1 cellular context compared by ENCODE assay signal in the genomic region with DNA sequence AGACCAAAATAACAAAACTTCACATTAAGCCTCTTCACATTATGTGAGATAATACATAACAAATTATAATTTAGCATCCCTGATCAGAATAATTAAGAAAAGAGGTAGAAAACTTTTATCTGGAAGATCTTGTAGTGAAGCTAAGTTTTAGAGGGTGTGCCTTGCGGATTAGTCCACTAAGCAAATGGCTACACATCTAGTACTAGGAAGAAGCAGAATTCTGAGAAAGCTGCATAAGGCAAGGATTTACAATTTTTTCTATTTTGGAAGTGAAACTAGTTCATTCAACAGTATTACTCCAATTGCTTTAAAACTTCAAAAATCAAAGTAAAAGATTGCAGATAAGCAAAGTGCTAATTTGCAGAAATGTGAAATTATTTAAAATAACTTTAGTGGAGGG.
TF ChIP-seq lines count a peak whose summit lies in the region.

No MANE protein-coding gene starts in this region.

TF ChIP-seq in neural cell, 6 proteins besides CTCF, POLR2A, EP300 and RAD21:
- TF ChIP-seq POLR2AphosphoS5 (IDR thresholded peaks at IDR 0.05) (no peak), SMC3 (conservative IDR thresholded peaks at IDR 0.05; ENCODE audit: poor library complexity) (no peak), TAF1 (IDR thresholded peaks at IDR 0.05; ENCODE audit: low read depth) (no peak), MXI1 (conservative IDR thresholded peaks at IDR 0.05; ENCODE audit: poor library complexity, severe bottlenecking) (no peak), EZH2 (IDR thresholded peaks at IDR 0.05; ENCODE audit: borderline replicate concordance, insufficient read depth, low read length, poor library complexity, severe bottlenecking) (no peak)
- TF ChIP-seq, protein P1, sequence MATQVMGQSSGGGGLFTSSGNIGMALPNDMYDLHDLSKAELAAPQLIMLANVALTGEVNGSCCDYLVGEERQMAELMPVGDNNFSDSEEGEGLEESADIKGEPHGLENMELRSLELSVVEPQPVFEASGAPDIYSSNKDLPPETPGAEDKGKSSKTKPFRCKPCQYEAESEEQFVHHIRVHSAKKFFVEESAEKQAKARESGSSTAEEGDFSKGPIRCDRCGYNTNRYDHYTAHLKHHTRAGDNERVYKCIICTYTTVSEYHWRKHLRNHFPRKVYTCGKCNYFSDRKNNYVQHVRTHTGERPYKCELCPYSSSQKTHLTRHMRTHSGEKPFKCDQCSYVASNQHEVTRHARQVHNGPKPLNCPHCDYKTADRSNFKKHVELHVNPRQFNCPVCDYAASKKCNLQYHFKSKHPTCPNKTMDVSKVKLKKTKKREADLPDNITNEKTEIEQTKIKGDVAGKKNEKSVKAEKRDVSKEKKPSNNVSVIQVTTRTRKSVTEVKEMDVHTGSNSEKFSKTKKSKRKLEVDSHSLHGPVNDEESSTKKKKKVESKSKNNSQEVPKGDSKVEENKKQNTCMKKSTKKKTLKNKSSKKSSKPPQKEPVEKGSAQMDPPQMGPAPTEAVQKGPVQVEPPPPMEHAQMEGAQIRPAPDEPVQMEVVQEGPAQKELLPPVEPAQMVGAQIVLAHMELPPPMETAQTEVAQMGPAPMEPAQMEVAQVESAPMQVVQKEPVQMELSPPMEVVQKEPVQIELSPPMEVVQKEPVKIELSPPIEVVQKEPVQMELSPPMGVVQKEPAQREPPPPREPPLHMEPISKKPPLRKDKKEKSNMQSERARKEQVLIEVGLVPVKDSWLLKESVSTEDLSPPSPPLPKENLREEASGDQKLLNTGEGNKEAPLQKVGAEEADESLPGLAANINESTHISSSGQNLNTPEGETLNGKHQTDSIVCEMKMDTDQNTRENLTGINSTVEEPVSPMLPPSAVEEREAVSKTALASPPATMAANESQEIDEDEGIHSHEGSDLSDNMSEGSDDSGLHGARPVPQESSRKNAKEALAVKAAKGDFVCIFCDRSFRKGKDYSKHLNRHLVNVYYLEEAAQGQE (IDR thresholded peaks at IDR 0.05; ENCODE audit: borderline replicate concordance) = no peak
